ENCODE assay signal across 38 cellular contexts in genomic region chr4:24750106-24750505, GRCh38. TPM values are rescaled to one million over a fixed set of nuclear protein-coding genes. Genes with fewer than 3 reads are reported as not detected.
"Had no signal": no experiment of that assay in that cellular context is flagged by ENCODE, and none has a peak within 500 bp of the region (broad histone marks: within the 10 kb centered on the region; RNA-seq: fewer than 3 reads in every experiment).

No MANE protein-coding gene starts in this region.

- H3K27ac ChIP-seq: ascending aorta, cardiac muscle cell, WERI-Rb-1 had no signal

- H3K36me3 ChIP-seq: ascending aorta, cardiac muscle cell, WERI-Rb-1 had no signal

- H3K4me3 Mint-ChIP-seq: activated B cell treated with CpG ODN at 0.5 μM for 24 hours; activated CD4-positive, alpha-beta memory T cell treated with anti-CD3 and anti-CD28 coated beads for 36 hours; activated CD4-positive, alpha-beta T cell treated with anti-CD3 and anti-CD28 coated beads, Interleukin-2, amount 10 ng/mL, durations not matched to agents 24 days and 14 days; activated CD8-positive, alpha-beta memory T cell treated with anti-CD3 and anti-CD28 coated beads, Interleukin-2, amount 10 ng/mL, durations not matched to agents 7 days and 5 days; activated CD8-positive, alpha-beta T cell treated with anti-CD3 and anti-CD28 coated beads, Interleukin-2, amount 10 ng/mL, durations not matched to agents 7 days and 5 days; activated naive CD4-positive, alpha-beta T cell treated with anti-CD3 and anti-CD28 coated beads, Interleukin-2, amount 10 ng/mL, durations not matched to agents 7 days and 5 days; activated naive CD4-positive, alpha-beta T cell treated with anti-CD3 and anti-CD28 coated beads, Interleukin-2, amount 50 U/mL, for 24 hours; activated naive CD8-positive, alpha-beta T cell; activated naive CD8-positive, alpha-beta T cell treated with anti-CD3 and anti-CD28 coated beads, Interleukin-2, amount 10 ng/mL, durations not matched to agents 7 days and 5 days; activated naive CD8-positive, alpha-beta T cell treated with anti-CD3 and anti-CD28 coated beads, Interleukin-2, amount 50 U/mL, for 24 hours; activated T-cell treated with anti-CD3 and anti-CD28 coated beads, Interleukin-2, amount 50 U/mL, for 24 hours; brain; central memory CD8-positive, alpha-beta T cell; T-helper 1 cell treated with Interleukin-12 subunit alpha and Interleukin-12 subunit beta and Interleukin-4 antibody, amounts not matched to agents 30 μg/mL and 1 μg/mL, for 36 hours; T-helper 2 cell treated with Interferon-gamma antibody and Interleukin-4, amounts not matched to agents 5 μg/mL and 100 μg/mL, for 36 hours had no signal

- H3K9me3 ChIP-seq: ascending aorta had no signal

- DNase-seq: activated B cell treated with CpG ODN at 0.5 μM for 24 hours; activated CD4-positive, alpha-beta memory T cell treated with anti-CD3 and anti-CD28 coated beads for 36 hours; activated CD4-positive, alpha-beta T cell treated with anti-CD3 and anti-CD28 coated beads for 4 hours; activated CD4-positive, alpha-beta T cell treated with anti-CD3 and anti-CD28 coated beads, Interleukin-2, amount 10 ng/mL, durations not matched to agents 24 days and 14 days; activated CD4-positive, alpha-beta T cell treated with anti-CD3 and anti-CD28 coated beads, Interleukin-2, amount 50 U/mL, for 1 hour; activated CD4-positive, alpha-beta T cell treated with anti-CD3 and anti-CD28 coated beads, Interleukin-2, amount 50 U/mL, for 4 hours; activated CD4-positive, CD25-positive, alpha-beta regulatory T cell treated with anti-CD3 and anti-CD28 coated beads, Interleukin-2, amount 50 U/mL, for 72 hours; activated CD8-positive, alpha-beta memory T cell treated with anti-CD3 and anti-CD28 coated beads for 24 hours; activated CD8-positive, alpha-beta memory T cell treated with anti-CD3 and anti-CD28 coated beads, Interleukin-2, amount 10 ng/mL, durations not matched to agents 7 days and 5 days; activated CD8-positive, alpha-beta memory T cell treated with anti-CD3 and anti-CD28 coated beads, Interleukin-2, amount 50 U/mL, for 48 hours; activated CD8-positive, alpha-beta T cell treated with anti-CD3 and anti-CD28 coated beads, Interleukin-2, amount 10 ng/mL, durations not matched to agents 7 days and 5 days; activated effector memory CD4-positive, alpha-beta T cell treated with Interleukin-2 at 50 U/mL for 16 hours; activated gamma-delta T cell; activated naive CD4-positive, alpha-beta T cell treated with anti-CD3 and anti-CD28 coated beads, Interleukin-2, amount 10 ng/mL, durations not matched to agents 7 days and 5 days; activated naive CD4-positive, alpha-beta T cell treated with Interleukin-2 at 50 U/mL for 16 hours; activated naive CD8-positive, alpha-beta T cell treated with anti-CD3 and anti-CD28 coated beads, Interleukin-2, amount 10 ng/mL, durations not matched to agents 7 days and 5 days; activated naive CD8-positive, alpha-beta T cell treated with anti-CD3 and anti-CD28 coated beads, Interleukin-2, amount 50 U/mL, for 24 hours; activated T-cell treated with anti-CD3 and anti-CD28 coated beads, Interleukin-2, amount 50 U/mL, for 24 hours; activated T-cell treated with anti-CD3 and anti-CD28 coated beads, Interleukin-2, amount 50 U/mL, for 48 hours; amygdala; anterior cingulate cortex; caudate nucleus; cerebellar nuclear complex; T-helper 1 cell; T-helper 2 cell; T-helper 9 cell; WERI-Rb-1 had no signal

- H3K4me1 Mint-ChIP-seq: activated B cell treated with CpG ODN at 0.5 μM for 24 hours; activated CD4-positive, alpha-beta T cell treated with anti-CD3 and anti-CD28 coated beads, Interleukin-2, amount 10 ng/mL, durations not matched to agents 24 days and 14 days; activated CD8-positive, alpha-beta memory T cell treated with anti-CD3 and anti-CD28 coated beads, Interleukin-2, amount 10 ng/mL, durations not matched to agents 7 days and 5 days; activated naive CD4-positive, alpha-beta T cell treated with anti-CD3 and anti-CD28 coated beads, Interleukin-2, amount 10 ng/mL, durations not matched to agents 7 days and 5 days; activated naive CD4-positive, alpha-beta T cell treated with anti-CD3 and anti-CD28 coated beads, Interleukin-2, amount 50 U/mL, for 24 hours; activated naive CD8-positive, alpha-beta T cell treated with anti-CD3 and anti-CD28 coated beads, Interleukin-2, amount 10 ng/mL, durations not matched to agents 7 days and 5 days; activated naive CD8-positive, alpha-beta T cell treated with anti-CD3 and anti-CD28 coated beads, Interleukin-2, amount 50 U/mL, for 24 hours; brain; central memory CD8-positive, alpha-beta T cell had no signal

- FAIRE-seq: TTC549 had no signal

- H3K27me3 Mint-ChIP-seq: activated B cell treated with CpG ODN at 0.5 μM for 24 hours; activated CD4-positive, alpha-beta memory T cell treated with anti-CD3 and anti-CD28 coated beads for 36 hours; activated CD4-positive, alpha-beta T cell treated with anti-CD3 and anti-CD28 coated beads, Interleukin-2, amount 10 ng/mL, durations not matched to agents 24 days and 14 days; activated CD8-positive, alpha-beta memory T cell treated with anti-CD3 and anti-CD28 coated beads, Interleukin-2, amount 10 ng/mL, durations not matched to agents 7 days and 5 days; activated naive CD4-positive, alpha-beta T cell treated with anti-CD3 and anti-CD28 coated beads, Interleukin-2, amount 10 ng/mL, durations not matched to agents 7 days and 5 days; activated naive CD8-positive, alpha-beta T cell treated with anti-CD3 and anti-CD28 coated beads, Interleukin-2, amount 10 ng/mL, durations not matched to agents 7 days and 5 days; activated T-cell treated with anti-CD3 and anti-CD28 coated beads, Interleukin-2, amount 50 U/mL, for 24 hours had no signal

- H3K4me3 ChIP-seq: ascending aorta, cardiac muscle cell had no signal

- H3K27ac Mint-ChIP-seq: activated B cell treated with CpG ODN at 0.5 μM for 24 hours; activated CD4-positive, alpha-beta memory T cell treated with anti-CD3 and anti-CD28 coated beads for 36 hours; activated CD4-positive, alpha-beta T cell treated with anti-CD3 and anti-CD28 coated beads, Interleukin-2, amount 10 ng/mL, durations not matched to agents 24 days and 14 days; activated CD8-positive, alpha-beta memory T cell treated with anti-CD3 and anti-CD28 coated beads, Interleukin-2, amount 10 ng/mL, durations not matched to agents 7 days and 5 days; activated CD8-positive, alpha-beta T cell treated with anti-CD3 and anti-CD28 coated beads, Interleukin-2, amount 10 ng/mL, durations not matched to agents 7 days and 5 days; activated naive CD4-positive, alpha-beta T cell treated with anti-CD3 and anti-CD28 coated beads, Interleukin-2, amount 10 ng/mL, durations not matched to agents 7 days and 5 days; activated naive CD4-positive, alpha-beta T cell treated with anti-CD3 and anti-CD28 coated beads, Interleukin-2, amount 50 U/mL, for 24 hours; activated naive CD8-positive, alpha-beta T cell; activated naive CD8-positive, alpha-beta T cell treated with anti-CD3 and anti-CD28 coated beads, Interleukin-2, amount 10 ng/mL, durations not matched to agents 7 days and 5 days; activated naive CD8-positive, alpha-beta T cell treated with anti-CD3 and anti-CD28 coated beads, Interleukin-2, amount 50 U/mL, for 24 hours; activated T-cell treated with anti-CD3 and anti-CD28 coated beads, Interleukin-2, amount 50 U/mL, for 24 hours; activated T-helper 2 cell treated with anti-CD3 and anti-CD28 coated beads, Interferon-gamma antibody, Interleukin-2, Interleukin-4, amounts not matched to agents 10 μg/mL and 5 μg/mL and 100 μg/mL, durations not matched to agents 14 hours and 24 hours and 36 hours; brain; T-helper 1 cell treated with Interleukin-12 subunit alpha and Interleukin-12 subunit beta and Interleukin-4 antibody, amounts not matched to agents 30 μg/mL and 1 μg/mL, for 36 hours; T-helper 2 cell treated with Interferon-gamma antibody and Interleukin-4, amounts not matched to agents 5 μg/mL and 100 μg/mL, for 36 hours had no signal

- H3K4me1 ChIP-seq: ascending aorta had no signal

- H3K36me3 Mint-ChIP-seq: activated CD4-positive, alpha-beta memory T cell treated with anti-CD3 and anti-CD28 coated beads for 36 hours; activated CD8-positive, alpha-beta memory T cell treated with anti-CD3 and anti-CD28 coated beads, Interleukin-2, amount 10 ng/mL, durations not matched to agents 7 days and 5 days; activated naive CD4-positive, alpha-beta T cell treated with anti-CD3 and anti-CD28 coated beads, Interleukin-2, amount 10 ng/mL, durations not matched to agents 7 days and 5 days; activated naive CD4-positive, alpha-beta T cell treated with anti-CD3 and anti-CD28 coated beads, Interleukin-2, amount 50 U/mL, for 24 hours; activated naive CD8-positive, alpha-beta T cell; activated naive CD8-positive, alpha-beta T cell treated with anti-CD3 and anti-CD28 coated beads, Interleukin-2, amount 10 ng/mL, durations not matched to agents 7 days and 5 days; brain had no signal

- ATAC-seq: activated CD8-positive, alpha-beta memory T cell treated with anti-CD3 and anti-CD28 coated beads, Interleukin-2, amount 10 ng/mL, durations not matched to agents 7 days and 5 days; activated CD8-positive, alpha-beta T cell treated with anti-CD3 and anti-CD28 coated beads, Interleukin-2, amount 10 ng/mL, durations not matched to agents 7 days and 5 days; activated naive CD8-positive, alpha-beta T cell treated with anti-CD3 and anti-CD28 coated beads, Interleukin-2, amount 50 U/mL, for 24 hours had no signal

- H3K27me3 ChIP-seq: ascending aorta, cardiac muscle cell had no signal

- H3K9me3 Mint-ChIP-seq: activated CD4-positive, alpha-beta T cell treated with anti-CD3 and anti-CD28 coated beads, Interleukin-2, amount 10 ng/mL, durations not matched to agents 24 days and 14 days; activated naive CD4-positive, alpha-beta T cell treated with anti-CD3 and anti-CD28 coated beads, Interleukin-2, amount 10 ng/mL, durations not matched to agents 7 days and 5 days; activated naive CD4-positive, alpha-beta T cell treated with anti-CD3 and anti-CD28 coated beads, Interleukin-2, amount 50 U/mL, for 24 hours; activated naive CD8-positive, alpha-beta T cell treated with anti-CD3 and anti-CD28 coated beads, Interleukin-2, amount 10 ng/mL, durations not matched to agents 7 days and 5 days; activated T-cell treated with anti-CD3 and anti-CD28 coated beads, Interleukin-2, amount 50 U/mL, for 24 hours; activated T-helper 2 cell treated with anti-CD3 and anti-CD28 coated beads, Interferon-gamma antibody, Interleukin-2, Interleukin-4, amounts not matched to agents 10 μg/mL and 5 μg/mL and 100 μg/mL, durations not matched to agents 14 hours and 24 hours and 36 hours; central memory CD8-positive, alpha-beta T cell; T-helper 1 cell treated with Interleukin-12 subunit alpha and Interleukin-12 subunit beta and Interleukin-4 antibody, amounts not matched to agents 30 μg/mL and 1 μg/mL, for 36 hours; T-helper 2 cell treated with Interferon-gamma antibody and Interleukin-4, amounts not matched to agents 5 μg/mL and 100 μg/mL, for 36 hours had no signal

RNA-seq across cellular contexts. Expression of gene SOD3, which starts 45.3 kb away (rescaled TPM):
- total RNA-seq: activated B cell treated with CpG ODN at 0.5 μM for 24 hours; activated CD4-positive, alpha-beta memory T cell treated with anti-CD3 and anti-CD28 coated beads for 36 hours; activated CD4-positive, alpha-beta T cell treated with anti-CD3 and anti-CD28 coated beads, Interleukin-2, amount 10 ng/mL, durations not matched to agents 24 days and 14 days; activated CD8-positive, alpha-beta memory T cell treated with anti-CD3 and anti-CD28 coated beads, Interleukin-2, amount 10 ng/mL, durations not matched to agents 7 days and 5 days; activated CD8-positive, alpha-beta T cell treated with anti-CD3 and anti-CD28 coated beads, Interleukin-2, amount 10 ng/mL, durations not matched to agents 7 days and 5 days; activated naive CD8-positive, alpha-beta T cell treated with anti-CD3 and anti-CD28 coated beads, Interleukin-2, amount 10 ng/mL, durations not matched to agents 7 days and 5 days; activated T-helper 2 cell treated with anti-CD3 and anti-CD28 coated beads, Interferon-gamma antibody, Interleukin-2, Interleukin-4, amounts not matched to agents 10 μg/mL and 5 μg/mL and 100 μg/mL, durations not matched to agents 14 hours and 24 hours and 36 hours; bronchial epithelial cell had no signal
